In genomic region chr5:24899180-24899579, GRCh38 we compare ENCODE assay signal across 25 cellular contexts.
DNase-seq lines count a peak whose midpoint lies in the region; ATAC-seq, FAIRE-seq and TF ChIP-seq lines count a peak whose summit lies in the region.
"Had no signal": no experiment of that assay in that cellular context is flagged by ENCODE, and none has a peak within 500 bp of the region (broad histone marks: within the 10 kb centered on the region; RNA-seq: fewer than 3 reads in every experiment).

No MANE protein-coding gene starts in this region.

- H3K4me3 ChIP-seq in astrocyte of the spinal cord (ENCODE audit: low read depth, low read length) = no peak overlapping the region
- no peak overlapping the region for H3K4me3 ChIP-seq in lower lobe of right lung
- H3K4me3 ChIP-seq in transverse colon = no peak overlapping the region
- H3K4me3 ChIP-seq: esophagus squamous epithelium, HAP-1, left lung, PC-9 had no signal

- WGBS in transverse colon (ENCODE audit: low coverage in 1 of 2), 2 donors = 81 to 85% methylated on average over 2 of the region's 2 CpGs

- TF ChIP-seq EP300 in transverse colon (IDR thresholded peaks at IDR 0.05; ENCODE audit: low read depth) = no peak

- H3K27me3 ChIP-seq in lower lobe of right lung (ENCODE audit: low read depth) = no peaks in the 10 kb centered on the region
- H3K27me3 ChIP-seq in transverse colon = no peaks in the 10 kb centered on the region
- H3K27me3 ChIP-seq: esophagus squamous epithelium, left lung had no signal

- FAIRE-seq in GM12891 (lab: Jason Lieb, UNC) = peak; percentile 26
- FAIRE-seq: frontal cortex, GM18507 had no signal

- no peak for TF ChIP-seq CTCF in astrocyte of the spinal cord (IDR thresholded peaks at IDR 0.05; ENCODE audit: low read depth, low read length)
- TF ChIP-seq CTCF in lower lobe of right lung (IDR thresholded peaks at IDR 0.05) = no peak
- no peak for TF ChIP-seq CTCF in transverse colon (IDR thresholded peaks at IDR 0.05)

- no peak for TF ChIP-seq POLR2A in GM12891 (IDR thresholded peaks at IDR 0.05; ENCODE audit: low read depth, low read length)
- TF ChIP-seq POLR2A in transverse colon (IDR thresholded peaks at IDR 0.05) = no peak

- DNase-seq in GM12891 (ENCODE audit: insufficient read length, low spot score) (no peak), M059J (ENCODE audit: low read depth) (peak; percentile 35), OCI-M1 (lab: John Stamatoyannopoulos, UW) (peak; percentile 89), astrocyte of the spinal cord (ENCODE audit: low read depth, low spot score) (peak; percentile 8), lower lobe of right lung (no peak), transverse colon (no peak)
- no peak for DNase-seq in stimulated activated CD4-positive, alpha-beta T cell treated with anti-CD3 and anti-CD28 coated beads, Interleukin-2, amount 100 ng/mL, for 24 hours
- DNase-seq: activated CD4-positive, alpha-beta T cell treated with anti-CD3 and anti-CD28 coated beads, Interleukin-2, amount 50 U/mL, for 1 hour; activated CD8-positive, alpha-beta memory T cell treated with anti-CD3 and anti-CD28 coated beads, Interleukin-2, amount 10 ng/mL, durations not matched to agents 7 days and 5 days; activated naive CD4-positive, alpha-beta T cell treated with anti-CD3 and anti-CD28 coated beads, Interleukin-2, amount 50 U/mL, for 16 hours; caudate nucleus; CD4-positive, alpha-beta T cell; DMS 273 treated with DMSO at 0.1 percent for 48 hours; esophagus squamous epithelium; left lung; naive thymus-derived CD8-positive, alpha-beta T cell; NCI-H1694 treated with DMSO at 0.1 percent for 48 hours; occipital lobe; PC-9; Right ventricle myocardium superior; T-helper 1 cell had no signal

- in situ Hi-C loops in astrocyte of the spinal cord (cut with HindIII; ENCODE audit: low sequenced_read_pairs) (no loop called here), transverse colon (cut with MboI; ENCODE audit: low pct_ligation_motif_present in 1 of 4, low pct_unique_long_range_greater_than_20kb in 1 of 4, low sequenced_read_pairs in 3 of 4) (no loop called here)

- H3K27ac ChIP-seq in lower lobe of right lung (no peak overlapping the region), transverse colon (no peak overlapping the region)
- H3K27ac ChIP-seq: esophagus squamous epithelium, left lung, PC-9 had no signal

- intact Hi-C loops in lower lobe of right lung (cut with DNase I) (no loop called here), transverse colon (cut with DNase I; ENCODE audit: low total_unique reads) (no loop called here)

- H3K36me3 ChIP-seq in lower lobe of right lung (no peaks in the 10 kb centered on the region), transverse colon (no peaks in the 10 kb centered on the region)
- H3K36me3 ChIP-seq: esophagus squamous epithelium, HAP-1, left lung had no signal

- H3K9me3 ChIP-seq in lower lobe of right lung (no peaks in the 10 kb centered on the region), transverse colon (no peaks in the 10 kb centered on the region)
- H3K9me3 ChIP-seq: HAP-1, left lung had no signal

- H3K4me1 ChIP-seq in lower lobe of right lung (no peaks in the 10 kb centered on the region), transverse colon (no peaks in the 10 kb centered on the region)
- H3K4me1 ChIP-seq: esophagus squamous epithelium, HAP-1, left lung had no signal

- ATAC-seq in lower lobe of right lung (no peak), GM19452 (IDR thresholded peaks at IDR 0.05; ENCODE audit: unreplicated experiment) (no peak)
- ATAC-seq: activated CD8-positive, alpha-beta memory T cell treated with anti-CD3 and anti-CD28 coated beads, Interleukin-2, amount 10 ng/mL, durations not matched to agents 7 days and 5 days; left lung; naive thymus-derived CD8-positive, alpha-beta T cell had no signal

TF ChIP-seq in GM12891, 5 proteins besides CTCF, POLR2A, EP300 and RAD21:
- no peak for TF ChIP-seq PAX5 (IDR thresholded peaks at IDR 0.05; ENCODE audit: insufficient read depth, low read length, severe bottlenecking)
- TF ChIP-seq POU2F2 (IDR thresholded peaks at IDR 0.05; ENCODE audit: low read depth, low read length) = no peak
- no peak for TF ChIP-seq POLR2AphosphoS5 (IDR thresholded peaks at IDR 0.05; ENCODE audit: low read depth, low read length)
- no peak for TF ChIP-seq SPI1 (IDR thresholded peaks at IDR 0.05; ENCODE audit: low read depth, low read length)
- no peak for TF ChIP-seq TAF1 (IDR thresholded peaks at IDR 0.05; ENCODE audit: low read depth, low read length)

Comparison
In these comparisons a context has a peak if more than half of its experiments do, and no peak if none do; other contexts are left out.
1. DNase-seq: peak in M059J (single experiment), OCI-M1 (single experiment) and astrocyte of the spinal cord (single experiment); none in GM12891 (single experiment), lower lobe of right lung (single experiment), transverse colon (single experiment) and stimulated activated CD4-positive, alpha-beta T cell treated with anti-CD3 and anti-CD28 coated beads, Interleukin-2, amount 100 ng/mL, for 24 hours (0 of 2).